ENCODE assay signal across 15 cellular contexts in genomic region chr9:90966475-90967150, GRCh38.
DNase-seq lines count a peak whose midpoint lies in the region; ATAC-seq, FAIRE-seq and TF ChIP-seq lines count a peak whose summit lies in the region.
"Had no signal": no experiment of that assay in that cellular context is flagged by ENCODE, and none has a peak within 500 bp of the region (broad histone marks: within the 10 kb centered on the region; RNA-seq: fewer than 3 reads in every experiment).

No MANE protein-coding gene starts in this region.

- H3K4me3 ChIP-seq in left ventricle myocardium inferior (no peak overlapping the region), HepG2 (replicated peaks in 1 of 3; ENCODE audit: insufficient read depth in 1 of 3, low read depth in 2 of 3, low read length in 3 of 3) (no peak overlapping the region)
- H3K4me3 ChIP-seq: right lobe of liver, tibial nerve had no signal

- no peak for ATAC-seq in HepG2
- ATAC-seq: right lobe of liver had no signal

- H3K4me3 Mint-ChIP-seq in activated naive CD4-positive, alpha-beta T cell treated with anti-CD3 and anti-CD28 coated beads for 36 hours: no peak overlapping the region

- H3K36me3 ChIP-seq in left ventricle myocardium inferior: no peaks in the 10 kb centered on the region
- H3K36me3 ChIP-seq in HepG2 (replicated peaks in 1 of 2; ENCODE audit: control insufficient read depth in 1 of 2, insufficient read depth in 2 of 2, low read length in 2 of 2): no peaks in the 10 kb centered on the region
- H3K36me3 ChIP-seq: right lobe of liver, tibial nerve had no signal

- H3K27ac ChIP-seq in left ventricle myocardium inferior (replicated peaks) (no peak overlapping the region), HepG2 (ENCODE audit: extremely low read length, insufficient read depth, low read length) (no peak overlapping the region)
- H3K27ac ChIP-seq: right lobe of liver, tibial nerve had no signal

- CTCF ChIA-PET in activated naive CD4-positive, alpha-beta T cell treated with anti-CD3 and anti-CD28 coated beads for 36 hours (lab: Charles Lee): interaction anchor here (0.6 to 1.7 kb wide), 4 partner anchors 27 to 173 kb away, joined by 3 to 4 read pairs (median 3); no protein-coding TSS in a partner anchor
- CTCF ChIA-PET in HepG2 (lab: Yijun Ruan, JAX; ENCODE audit: low intra/inter-chr PET ratio, low total read pairs): no interaction called here

- FAIRE-seq in HepG2 (lab: Jason Lieb, UNC): no peak

- no peaks in the 10 kb centered on the region for H3K9me3 Mint-ChIP-seq in activated naive CD4-positive, alpha-beta T cell treated with anti-CD3 and anti-CD28 coated beads for 36 hours

- H3K4me1 ChIP-seq in left ventricle myocardium inferior: peaks cover 8% of the 10 kb centered on the region
- no peaks in the 10 kb centered on the region for H3K4me1 ChIP-seq in HepG2 (ENCODE audit: insufficient read depth, low read length)
- H3K4me1 ChIP-seq: right lobe of liver had no signal

- TF ChIP-seq CTCF in left ventricle myocardium inferior (IDR thresholded peaks at IDR 0.05; ENCODE audit: borderline replicate concordance): no peak
- no peak for TF ChIP-seq CTCF in HepG2 (CRISPR knock-in tag; IDR thresholded peaks at IDR 0.05)

- WGBS in HepG2 (ENCODE audit: low lambda C conversion rate): 40% methylated on average over 19 of the region's 19 CpGs

- TF ChIP-seq RAD21 in HepG2 (CRISPR knock-in tag; IDR thresholded peaks at IDR 0.05): no peak

- BruUV-seq in HepG2 (replicated peaks; lab: Mats Ljungman, UMichigan): no TSS peak

- no peak overlapping the region for H3K9ac ChIP-seq in HepG2 (ENCODE audit: insufficient read depth, low read depth, low read length)

- no peak for TF ChIP-seq POLR2A in HepG2 (IDR thresholded peaks at IDR 0.05; ENCODE audit: insufficient read depth in 1 of 2, low read depth in 2 of 2, low read length in 2 of 2)

- intact Hi-C loops in activated naive CD4-positive, alpha-beta T cell treated with anti-CD3 and anti-CD28 coated beads for 36 hours (cut with micrococcal nuclease): no loop called here
- intact Hi-C loops in left ventricle myocardium inferior (cut with micrococcal nuclease) (no loop called here), HepG2 (cut with micrococcal nuclease; ENCODE audit: unreplicated experiment) (no loop called here)

- H3K79me2 ChIP-seq in HepG2 (ENCODE audit: insufficient read depth, low read length): no peaks in the 10 kb centered on the region

- DNase-seq in COLO829 (ENCODE audit: low spot score) (peak; percentile 42), NCI-H226 (peak; percentile 11), fibroblast of gingiva (ENCODE audit: low read depth) (peak; percentile 25), SW 1271 (lab: John Stamatoyannopoulos, UW) (no peak), left ventricle myocardium inferior (no peak), HepG2 (ENCODE audit: low spot score) (no peak)
- DNase-seq in stimulated activated CD4-positive, alpha-beta T cell treated with anti-CD3 and anti-CD28 coated beads, Interleukin-2, amount 100 ng/mL, for 24 hours: peak; percentile 53 to 58
- DNase-seq in activated naive CD4-positive, alpha-beta T cell treated with anti-CD3 and anti-CD28 coated beads for 36 hours: no peak
- DNase-seq: Calu3; central memory CD4-positive, alpha-beta T cell; Karpas-422; NCI-H446; right lobe of liver; SHP77 had no signal

- H3K27me3 Mint-ChIP-seq in activated naive CD4-positive, alpha-beta T cell treated with anti-CD3 and anti-CD28 coated beads for 36 hours (ENCODE audit: low read depth): peaks cover 17% of the 10 kb centered on the region

- TF ChIP-seq EP300 in HepG2 (IDR thresholded peaks at IDR 0.05; ENCODE audit: low read depth in 2 of 2, low read length in 2 of 2) (no peak), HepG2 (CRISPR knock-in tag; IDR thresholded peaks at IDR 0.05; ENCODE audit: borderline replicate concordance) (no peak)

- H3K36me3 Mint-ChIP-seq in activated naive CD4-positive, alpha-beta T cell treated with anti-CD3 and anti-CD28 coated beads for 36 hours (ENCODE audit: low read depth): no peaks in the 10 kb centered on the region

- no peaks in the 10 kb centered on the region for H4K20me1 ChIP-seq in HepG2 (ENCODE audit: insufficient read depth, low read length)

- H3K27ac Mint-ChIP-seq in activated naive CD4-positive, alpha-beta T cell treated with anti-CD3 and anti-CD28 coated beads for 36 hours: no peak overlapping the region

- POLR2A ChIA-PET in HepG2 (lab: Yijun Ruan, JAX): no interaction called here

- no peak overlapping the region for H3K4me2 ChIP-seq in HepG2 (ENCODE audit: low read depth, low read length)

- H3K27me3 ChIP-seq in left ventricle myocardium inferior (ENCODE audit: low read depth) (peaks cover 25% of the 10 kb centered on the region), HepG2 (ENCODE audit: control insufficient read depth in 1 of 2, insufficient read depth in 2 of 2, low read length in 2 of 2) (peaks cover 0 to 22% of the 10 kb centered on the region in 2 experiments; a peak in 4 of 5 replicates)
- H3K27me3 ChIP-seq: right lobe of liver, tibial nerve had no signal

- H3K4me1 Mint-ChIP-seq in activated naive CD4-positive, alpha-beta T cell treated with anti-CD3 and anti-CD28 coated beads for 36 hours (ENCODE audit: low read depth): peaks cover 9% of the 10 kb centered on the region

- in situ Hi-C loops in HepG2 (cut with HindIII; ENCODE audit: extremely low pct_ligation_motif_present, low pct_unique_long_range_greater_than_20kb): no loop called here

- H2AFZ ChIP-seq in HepG2 (ENCODE audit: low read length): no peak overlapping the region

- H3K9me3 ChIP-seq in left ventricle myocardium inferior (replicated peaks) (no peaks in the 10 kb centered on the region), HepG2 (ENCODE audit: low read length) (no peaks in the 10 kb centered on the region)
- H3K9me3 ChIP-seq: right lobe of liver, tibial nerve had no signal

TF ChIP-seq in HepG2, 621 proteins besides CTCF, POLR2A, EP300 and RAD21:
- TF ChIP-seq ZNF280B (CRISPR knock-in tag; IDR thresholded peaks at IDR 0.05; ENCODE audit: borderline replicate concordance) (no peak), ZNF180 (CRISPR knock-in tag; IDR thresholded peaks at IDR 0.05; ENCODE audit: borderline replicate concordance, low read depth) (no peak), ZNF33A (CRISPR knock-in tag; IDR thresholded peaks at IDR 0.05; ENCODE audit: borderline replicate concordance) (no peak), ZSCAN25 (CRISPR knock-in tag; IDR thresholded peaks at IDR 0.05) (no peak), RFXAP (CRISPR knock-in tag; IDR thresholded peaks at IDR 0.05; ENCODE audit: borderline replicate concordance) (no peak), ZNF879 (CRISPR knock-in tag; IDR thresholded peaks at IDR 0.05) (no peak)
- TF ChIP-seq, protein P1, sequence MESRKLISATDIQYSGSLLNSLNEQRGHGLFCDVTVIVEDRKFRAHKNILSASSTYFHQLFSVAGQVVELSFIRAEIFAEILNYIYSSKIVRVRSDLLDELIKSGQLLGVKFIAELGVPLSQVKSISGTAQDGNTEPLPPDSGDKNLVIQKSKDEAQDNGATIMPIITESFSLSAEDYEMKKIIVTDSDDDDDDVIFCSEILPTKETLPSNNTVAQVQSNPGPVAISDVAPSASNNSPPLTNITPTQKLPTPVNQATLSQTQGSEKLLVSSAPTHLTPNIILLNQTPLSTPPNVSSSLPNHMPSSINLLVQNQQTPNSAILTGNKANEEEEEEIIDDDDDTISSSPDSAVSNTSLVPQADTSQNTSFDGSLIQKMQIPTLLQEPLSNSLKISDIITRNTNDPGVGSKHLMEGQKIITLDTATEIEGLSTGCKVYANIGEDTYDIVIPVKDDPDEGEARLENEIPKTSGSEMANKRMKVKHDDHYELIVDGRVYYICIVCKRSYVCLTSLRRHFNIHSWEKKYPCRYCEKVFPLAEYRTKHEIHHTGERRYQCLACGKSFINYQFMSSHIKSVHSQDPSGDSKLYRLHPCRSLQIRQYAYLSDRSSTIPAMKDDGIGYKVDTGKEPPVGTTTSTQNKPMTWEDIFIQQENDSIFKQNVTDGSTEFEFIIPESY (CRISPR knock-in tag; IDR thresholded peaks at IDR 0.05): no peak

Comparison
In these comparisons a context has a peak if more than half of its experiments do, and no peak if none do; other contexts are left out.
1. DNase-seq: peak in COLO829 (single experiment), NCI-H226 (single experiment), fibroblast of gingiva (single experiment) and stimulated activated CD4-positive, alpha-beta T cell treated with anti-CD3 and anti-CD28 coated beads, Interleukin-2, amount 100 ng/mL, for 24 hours (2 of 2); none in SW 1271 (0 of 2), activated naive CD4-positive, alpha-beta T cell treated with anti-CD3 and anti-CD28 coated beads for 36 hours (single experiment), left ventricle myocardium inferior (single experiment) and HepG2 (single experiment).